Comparison of ENCODE assay signal across 9 cellular contexts in genomic region chr6:19839237-19839546, GRCh38. TPM values are rescaled to one million over a fixed set of nuclear protein-coding genes. Genes with fewer than 3 reads are reported as not detected.
DNase-seq lines count a peak whose midpoint lies in the region; ATAC-seq and TF ChIP-seq lines count a peak whose summit lies in the region.
"Had no signal": no experiment of that assay in that cellular context is flagged by ENCODE, and none has a peak within 500 bp of the region (broad histone marks: within the 10 kb centered on the region; RNA-seq: fewer than 3 reads in every experiment).

No MANE protein-coding gene starts in this region.

- CTCF ChIA-PET in WTC11 (lab: Charles Lee): interaction anchor here (1.1 kb wide), 1 partner anchor 12 kb away, joined by 4 read pairs; no protein-coding TSS in a partner anchor
- CTCF ChIA-PET in T-cell (lab: Charles Lee): no interaction called here

- H3K9me3 ChIP-seq in ES-I3 (ENCODE audit: control insufficient read depth, insufficient read depth, low read length): no peaks in the 10 kb centered on the region
- no peaks in the 10 kb centered on the region for H3K9me3 ChIP-seq in iPS-18c (ENCODE audit: control insufficient read depth, insufficient read depth, low read length)

- no peaks in the 10 kb centered on the region for H3K36me3 ChIP-seq in ES-I3 (ENCODE audit: insufficient read depth, low read length)

- peak overlapping the region; percentile 78 for H3K4me3 ChIP-seq in iPS-18c (ENCODE audit: insufficient read depth, low read depth, low read length)
- H3K4me3 ChIP-seq in retinal pigment epithelial cell (ENCODE audit: low read length): peak overlapping the region; percentile 93

- peaks cover 17% of the 10 kb centered on the region for H3K4me1 ChIP-seq in ES-I3 (ENCODE audit: insufficient read depth, low read length)

- H3K36me3 Mint-ChIP-seq in WTC11: no peaks in the 10 kb centered on the region
- no peaks in the 10 kb centered on the region for H3K36me3 Mint-ChIP-seq in effector memory CD8-positive, alpha-beta T cell (ENCODE audit: insufficient read depth)
- H3K36me3 Mint-ChIP-seq in T-cell: no peaks in the 10 kb centered on the region

- POLR2A ChIA-PET in WTC11 (lab: Charles Lee) (interaction anchor here (1.0 kb wide), 1 partner anchor 11 kb away, joined by 3 read pairs; no protein-coding TSS in a partner anchor), T-cell (lab: Charles Lee) (no interaction called here)

- DNase-seq in WTC11 (ENCODE audit: low spot score): no peak
- no peak for DNase-seq in retinal pigment epithelial cell (ENCODE audit: low read depth)
- DNase-seq in effector memory CD8-positive, alpha-beta T cell: no peak
- DNase-seq in T-cell: no peak
- no peak for DNase-seq in stimulated activated CD4-positive, alpha-beta T cell treated with anti-CD3 and anti-CD28 coated beads, Interleukin-4, amount 100 ng/mL, for 24 hours
- no peak for DNase-seq in DMS153 treated with DMSO at 0.1 percent for 48 hours (lab: John Stamatoyannopoulos, UW; ENCODE audit: unreplicated experiment)
- DNase-seq: Karpas-422 had no signal

- H3K4me3 Mint-ChIP-seq in WTC11 (peak overlapping the region; percentile 89), T-cell (peak overlapping the region in 1 of 3 donors; percentile 38)
- no peak overlapping the region for H3K4me3 Mint-ChIP-seq in effector memory CD8-positive, alpha-beta T cell

- TF ChIP-seq CTCF in WTC11 (IDR thresholded peaks at IDR 0.05) (no peak), retinal pigment epithelial cell (conservative IDR thresholded peaks at IDR 0.05; ENCODE audit: low read depth, low read length) (no peak)

- ATAC-seq in WTC11 (no peak), T-cell (replicated peaks in 1 of 4) (no peak)
- ATAC-seq in effector memory CD8-positive, alpha-beta T cell (replicated peaks): no peak

- H3K27ac Mint-ChIP-seq in WTC11 (peak overlapping the region; percentile 92), T-cell (no peak overlapping the region)
- H3K27ac Mint-ChIP-seq in effector memory CD8-positive, alpha-beta T cell: no peak overlapping the region

- H3K27me3 Mint-ChIP-seq in WTC11 (ENCODE audit: low read depth) (peaks cover 45% of the 10 kb centered on the region), T-cell (peaks cover 41 to 50% of the 10 kb centered on the region in 2 donors)
- peaks cover 38 to 53% of the 10 kb centered on the region in 2 donors for H3K27me3 Mint-ChIP-seq in effector memory CD8-positive, alpha-beta T cell

- peak overlapping the region; percentile 66; the same call in 1 of the 2 replicates for H3K9ac ChIP-seq in ES-I3 (ENCODE audit: low read depth, low read length)

- H3K9me3 Mint-ChIP-seq in WTC11 (no peaks in the 10 kb centered on the region), T-cell (peaks cover 0 to 3% (median 0%) of the 10 kb centered on the region in 3 donors)
- no peaks in the 10 kb centered on the region for H3K9me3 Mint-ChIP-seq in effector memory CD8-positive, alpha-beta T cell

- H3K4me1 Mint-ChIP-seq in WTC11 (peaks cover 53% of the 10 kb centered on the region), T-cell (peaks cover 5 to 8% (median 5%) of the 10 kb centered on the region in 3 donors)
- no peaks in the 10 kb centered on the region for H3K4me1 Mint-ChIP-seq in effector memory CD8-positive, alpha-beta T cell (ENCODE audit: low read depth in 2 of 2)

TF ChIP-seq in WTC11, 78 proteins besides CTCF, POLR2A, EP300 and RAD21 (continues in another document):
- no peak for TF ChIP-seq ZNF263 (CRISPR knock-in tag; IDR thresholded peaks at IDR 0.05; ENCODE audit: low read depth)
- TF ChIP-seq SMAD4 (CRISPR knock-in tag; IDR thresholded peaks at IDR 0.05): no peak
- no peak for TF ChIP-seq ZNF425 (CRISPR knock-in tag; conservative IDR thresholded peaks at IDR 0.05)
- no peak for TF ChIP-seq ZSCAN18 (CRISPR knock-in tag; IDR thresholded peaks at IDR 0.05)
- TF ChIP-seq NFYB (CRISPR knock-in tag; conservative IDR thresholded peaks at IDR 0.05; ENCODE audit: low read depth): no peak
- TF ChIP-seq ATF1 (CRISPR knock-in tag; IDR thresholded peaks at IDR 0.05): no peak
- no peak for TF ChIP-seq TEAD1 (CRISPR knock-in tag; IDR thresholded peaks at IDR 0.05)
- TF ChIP-seq ZNF219 (CRISPR knock-in tag; IDR thresholded peaks at IDR 0.05; ENCODE audit: borderline replicate concordance): no peak
- TF ChIP-seq MAX (CRISPR knock-in tag; IDR thresholded peaks at IDR 0.05): no peak
- no peak for TF ChIP-seq ZNF423 (CRISPR knock-in tag; IDR thresholded peaks at IDR 0.05)
- TF ChIP-seq, protein P1, sequence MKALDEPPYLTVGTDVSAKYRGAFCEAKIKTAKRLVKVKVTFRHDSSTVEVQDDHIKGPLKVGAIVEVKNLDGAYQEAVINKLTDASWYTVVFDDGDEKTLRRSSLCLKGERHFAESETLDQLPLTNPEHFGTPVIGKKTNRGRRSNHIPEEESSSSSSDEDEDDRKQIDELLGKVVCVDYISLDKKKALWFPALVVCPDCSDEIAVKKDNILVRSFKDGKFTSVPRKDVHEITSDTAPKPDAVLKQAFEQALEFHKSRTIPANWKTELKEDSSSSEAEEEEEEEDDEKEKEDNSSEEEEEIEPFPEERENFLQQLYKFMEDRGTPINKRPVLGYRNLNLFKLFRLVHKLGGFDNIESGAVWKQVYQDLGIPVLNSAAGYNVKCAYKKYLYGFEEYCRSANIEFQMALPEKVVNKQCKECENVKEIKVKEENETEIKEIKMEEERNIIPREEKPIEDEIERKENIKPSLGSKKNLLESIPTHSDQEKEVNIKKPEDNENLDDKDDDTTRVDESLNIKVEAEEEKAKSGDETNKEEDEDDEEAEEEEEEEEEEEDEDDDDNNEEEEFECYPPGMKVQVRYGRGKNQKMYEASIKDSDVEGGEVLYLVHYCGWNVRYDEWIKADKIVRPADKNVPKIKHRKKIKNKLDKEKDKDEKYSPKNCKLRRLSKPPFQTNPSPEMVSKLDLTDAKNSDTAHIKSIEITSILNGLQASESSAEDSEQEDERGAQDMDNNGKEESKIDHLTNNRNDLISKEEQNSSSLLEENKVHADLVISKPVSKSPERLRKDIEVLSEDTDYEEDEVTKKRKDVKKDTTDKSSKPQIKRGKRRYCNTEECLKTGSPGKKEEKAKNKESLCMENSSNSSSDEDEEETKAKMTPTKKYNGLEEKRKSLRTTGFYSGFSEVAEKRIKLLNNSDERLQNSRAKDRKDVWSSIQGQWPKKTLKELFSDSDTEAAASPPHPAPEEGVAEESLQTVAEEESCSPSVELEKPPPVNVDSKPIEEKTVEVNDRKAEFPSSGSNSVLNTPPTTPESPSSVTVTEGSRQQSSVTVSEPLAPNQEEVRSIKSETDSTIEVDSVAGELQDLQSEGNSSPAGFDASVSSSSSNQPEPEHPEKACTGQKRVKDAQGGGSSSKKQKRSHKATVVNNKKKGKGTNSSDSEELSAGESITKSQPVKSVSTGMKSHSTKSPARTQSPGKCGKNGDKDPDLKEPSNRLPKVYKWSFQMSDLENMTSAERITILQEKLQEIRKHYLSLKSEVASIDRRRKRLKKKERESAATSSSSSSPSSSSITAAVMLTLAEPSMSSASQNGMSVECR (CRISPR knock-in tag; IDR thresholded peaks at IDR 0.05; ENCODE audit: borderline replicate concordance): no peak
- TF ChIP-seq, protein P2, sequence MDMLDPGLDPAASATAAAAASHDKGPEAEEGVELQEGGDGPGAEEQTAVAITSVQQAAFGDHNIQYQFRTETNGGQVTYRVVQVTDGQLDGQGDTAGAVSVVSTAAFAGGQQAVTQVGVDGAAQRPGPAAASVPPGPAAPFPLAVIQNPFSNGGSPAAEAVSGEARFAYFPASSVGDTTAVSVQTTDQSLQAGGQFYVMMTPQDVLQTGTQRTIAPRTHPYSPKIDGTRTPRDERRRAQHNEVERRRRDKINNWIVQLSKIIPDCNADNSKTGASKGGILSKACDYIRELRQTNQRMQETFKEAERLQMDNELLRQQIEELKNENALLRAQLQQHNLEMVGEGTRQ (CRISPR knock-in tag; IDR thresholded peaks at IDR 0.05): no peak
- TF ChIP-seq OVOL2 (CRISPR knock-in tag; IDR thresholded peaks at IDR 0.05; ENCODE audit: borderline replicate concordance): no peak
- TF ChIP-seq ZNF317 (CRISPR knock-in tag; IDR thresholded peaks at IDR 0.05; ENCODE audit: borderline replicate concordance, low read depth): no peak

RNA-seq across cellular contexts. Expression of gene ID4, which starts 2.0 kb away (rescaled TPM):
- total RNA-seq in WTC11 (2021): 4.5 to 9.3 TPM (median 8.8 TPM) in 3 replicates
- not detected for total RNA-seq in T-cell
